Comparison of ENCODE assay signal across 8 cellular contexts in the genomic region with DNA sequence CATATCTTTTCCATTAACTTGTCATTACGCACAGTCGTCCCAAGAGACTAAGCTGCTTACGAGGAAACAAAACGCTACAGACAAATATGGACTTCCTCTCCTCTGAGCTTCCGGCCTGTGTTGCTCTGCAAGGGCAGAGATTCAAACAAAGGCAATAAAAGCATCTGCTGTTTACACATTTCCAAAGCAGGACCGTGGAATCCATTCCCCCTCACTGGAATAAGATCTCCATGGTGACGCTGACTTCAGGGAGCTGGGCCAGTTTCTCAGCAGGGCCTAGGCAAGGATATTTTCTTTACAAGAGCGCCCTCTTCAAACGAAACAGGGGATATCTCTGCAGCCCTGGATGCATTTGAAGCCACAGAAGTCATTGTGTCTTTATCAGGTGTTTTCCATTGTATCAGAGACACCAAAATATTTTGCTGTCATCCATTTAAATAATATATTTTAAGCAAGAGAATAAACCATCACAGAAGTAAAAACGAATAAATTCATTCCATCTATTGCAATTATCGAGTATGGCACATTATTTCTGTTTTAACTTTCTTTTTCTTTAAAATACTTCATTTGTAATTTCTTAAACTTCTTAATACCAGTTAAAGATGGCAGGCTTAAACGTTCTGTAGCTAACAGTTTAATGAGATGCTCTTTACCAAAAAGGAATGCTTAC.
DNase-seq lines count a peak whose midpoint lies in the region; ATAC-seq, FAIRE-seq and TF ChIP-seq lines count a peak whose summit lies in the region.

No MANE protein-coding gene starts in this region.

- no peak overlapping the region for H3K27ac ChIP-seq in A549
- H3K27ac ChIP-seq in ascending aorta = no peak overlapping the region
- no peak overlapping the region for H3K27ac ChIP-seq in right cardiac atrium (ENCODE audit: low read length)

- H3K4me3 ChIP-seq in A549 (no peak overlapping the region), ascending aorta (no peak overlapping the region), right cardiac atrium (ENCODE audit: low read length) (no peak overlapping the region), retinal pigment epithelial cell (ENCODE audit: low read length) (peak overlapping the region; percentile 47)

- no peak for TF ChIP-seq POLR2A in A549 (IDR thresholded peaks at IDR 0.05; ENCODE audit: low read length)

- H3K27me3 ChIP-seq in ascending aorta (no peaks in the 10 kb centered on the region), right cardiac atrium (ENCODE audit: control insufficient read depth, insufficient read depth) (no peaks in the 10 kb centered on the region)

- TF ChIP-seq EP300 in A549 (IDR thresholded peaks at IDR 0.05) = no peak

- 25% methylated on average over 12 of the region's 12 CpGs for WGBS in A549 (ENCODE audit: missing lambda C conversion rate)
- 12% methylated on average over 12 of the region's 12 CpGs for WGBS in right cardiac atrium

- intact Hi-C loops in ascending aorta (cut with DNase I) = no loop called here
- intact Hi-C loops in right cardiac atrium (cut with DNase I) = loop anchor here in 2 of 4 donors (5.0 to 10.0 kb wide), 3 partner anchors 76 to 229 kb away; no protein-coding TSS in a partner anchor

- H3K4me2 ChIP-seq in A549 = peak overlapping the region; percentile 47; the same call in 2 of the 3 replicates

- TF ChIP-seq CTCF in A549 (IDR thresholded peaks at IDR 0.05) = peak; percentile 44
- TF ChIP-seq CTCF in ascending aorta (IDR thresholded peaks at IDR 0.05) = peak; percentile 10 to 50 (median 46)
- TF ChIP-seq CTCF in retinal pigment epithelial cell (conservative IDR thresholded peaks at IDR 0.05; ENCODE audit: low read depth, low read length) = peak; percentile 76

- peaks cover 3% of the 10 kb centered on the region; the same call in 1 of the 3 replicates for H3K9me3 ChIP-seq in A549
- H3K9me3 ChIP-seq in ascending aorta = no peaks in the 10 kb centered on the region
- no peaks in the 10 kb centered on the region for H3K9me3 ChIP-seq in right cardiac atrium (ENCODE audit: control insufficient read depth, low read length)

- no peaks in the 10 kb centered on the region for H3K36me3 ChIP-seq in ascending aorta

- peak; percentile 74 to 86; a peak in 5 of 6 replicates for ATAC-seq in A549
- peak; percentile 71 for ATAC-seq in GM21390 (IDR thresholded peaks at IDR 0.05; ENCODE audit: unreplicated experiment)
- ATAC-seq in right cardiac atrium = peak; percentile 87 to 91

- CTCF ChIA-PET in A549 (lab: Yijun Ruan, JAX) = interaction anchor here (0.6 to 2.1 kb wide), 8 partner anchors 9 to 1616 kb away, joined by 3 to 5 read pairs (median 3); no protein-coding TSS in a partner anchor

- POLR2A ChIA-PET in A549 (lab: Yijun Ruan, JAX) = no interaction called here

- H3K4me1 ChIP-seq in A549 (no peaks in the 10 kb centered on the region), ascending aorta (no peaks in the 10 kb centered on the region), right cardiac atrium (ENCODE audit: control insufficient read depth, insufficient read depth, low read length) (no peaks in the 10 kb centered on the region)

- peak; percentile 59 to 65 for TF ChIP-seq RAD21 in A549 (conservative IDR thresholded peaks at IDR 0.05 in 1 of 2, IDR thresholded peaks at IDR 0.05 in 1 of 2)

- FAIRE-seq in A549 (lab: Jason Lieb, UNC) = no peak

- peak; percentile 7 to 48 for DNase-seq in A549 (ENCODE audit: low read depth in 1 of 2, low spot score in 1 of 2)
- DNase-seq in NCI-H2107 (lab: John Stamatoyannopoulos, UW) = peak; percentile 94
- peak in 1 of 2 donors; percentile 83 for DNase-seq in ascending aorta (ENCODE audit: low spot score in 2 of 2)
- DNase-seq in right cardiac atrium = peak; percentile 82 to 91 (median 87)
- peak; percentile 58 for DNase-seq in retinal pigment epithelial cell (ENCODE audit: low read depth)
- no peak for DNase-seq in NK-92 (lab: John Stamatoyannopoulos, UW; ENCODE audit: unreplicated experiment)
- no peak for DNase-seq in stimulated activated CD4-positive, alpha-beta T cell treated with anti-CD3 and anti-CD28 coated beads, Interleukin-12 subunit alpha, Interleukin-12 subunit beta, amount 100 ng/mL, for 4 hours

TF ChIP-seq in A549, 52 proteins besides CTCF, POLR2A, EP300 and RAD21:
- TF ChIP-seq MAFK (IDR thresholded peaks at IDR 0.05; ENCODE audit: partially characterized antibody) = no peak
- TF ChIP-seq, protein P1, sequence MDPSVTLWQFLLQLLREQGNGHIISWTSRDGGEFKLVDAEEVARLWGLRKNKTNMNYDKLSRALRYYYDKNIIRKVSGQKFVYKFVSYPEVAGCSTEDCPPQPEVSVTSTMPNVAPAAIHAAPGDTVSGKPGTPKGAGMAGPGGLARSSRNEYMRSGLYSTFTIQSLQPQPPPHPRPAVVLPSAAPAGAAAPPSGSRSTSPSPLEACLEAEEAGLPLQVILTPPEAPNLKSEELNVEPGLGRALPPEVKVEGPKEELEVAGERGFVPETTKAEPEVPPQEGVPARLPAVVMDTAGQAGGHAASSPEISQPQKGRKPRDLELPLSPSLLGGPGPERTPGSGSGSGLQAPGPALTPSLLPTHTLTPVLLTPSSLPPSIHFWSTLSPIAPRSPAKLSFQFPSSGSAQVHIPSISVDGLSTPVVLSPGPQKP (IDR thresholded peaks at IDR 0.05; ENCODE audit: low read depth, low read length) = peak; percentile 46; the same call in 1 of the 2 replicates
- TF ChIP-seq RARB (CRISPR knock-in tag; IDR thresholded peaks at IDR 0.05) = no peak
- TF ChIP-seq SMC3 (IDR thresholded peaks at IDR 0.05) = peak; percentile 31; the same call in 1 of the 3 replicates

Comparison
In these comparisons a context has a peak if more than half of its experiments do, and no peak if none do; other contexts are left out.
1. DNase-seq: peak in A549 (2 of 2), NCI-H2107 (single experiment), right cardiac atrium (3 of 3) and retinal pigment epithelial cell (single experiment); none in NK-92 (single experiment) and stimulated activated CD4-positive, alpha-beta T cell treated with anti-CD3 and anti-CD28 coated beads, Interleukin-12 subunit alpha, Interleukin-12 subunit beta, amount 100 ng/mL, for 4 hours (single experiment).
2. Peak in every context shown above with its lines, with median percentiles within 50 percentile points of each other: ATAC-seq and CTCF ChIP-seq.